ENCODE assay signal across 14 cellular contexts in the genomic region with DNA sequence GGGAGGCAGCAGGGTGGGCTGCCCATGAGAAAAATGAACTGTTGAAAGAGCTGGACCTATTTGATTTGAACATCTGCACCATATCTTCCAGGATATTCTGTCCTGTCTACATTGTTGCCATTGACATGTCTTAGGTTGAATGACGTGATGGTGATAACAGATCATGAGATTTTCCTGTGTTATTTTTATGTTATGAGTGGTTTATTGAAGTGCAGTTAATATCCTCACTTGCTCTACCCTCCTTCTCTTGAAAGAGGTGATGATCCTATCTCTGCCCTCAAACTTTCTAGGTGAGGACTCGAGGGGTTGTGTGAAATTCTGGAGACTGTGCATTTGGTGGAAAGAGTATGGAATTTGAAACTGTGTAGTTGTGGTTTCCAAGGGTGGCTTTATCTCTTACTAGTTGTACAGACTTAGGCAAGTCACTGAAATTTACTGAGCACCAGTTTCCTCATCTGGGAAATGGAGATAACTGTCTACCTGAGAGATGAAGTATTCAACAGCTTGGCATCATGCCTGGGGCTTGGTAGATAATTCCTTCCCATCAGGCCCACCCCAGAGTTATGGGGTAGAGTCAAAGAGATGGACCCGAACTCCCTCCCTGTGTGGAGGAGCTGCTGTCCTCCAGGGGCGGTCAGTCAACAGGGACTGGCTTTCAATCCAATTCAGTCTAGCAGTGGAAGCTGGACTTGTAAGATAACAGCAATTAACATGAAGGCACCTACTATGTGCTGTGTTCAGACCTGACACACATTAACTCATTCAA.
A peak's percentile ranks its signal among the peaks of the same experiment; 100 is the strongest.
DNase-seq lines count a peak whose midpoint lies in the region; ATAC-seq, FAIRE-seq and TF ChIP-seq lines count a peak whose summit lies in the region.
"Had no signal": no experiment of that assay in that cellular context is flagged by ENCODE, and none has a peak within 500 bp of the region (broad histone marks: within the 10 kb centered on the region; RNA-seq: fewer than 3 reads in every experiment).

No MANE protein-coding gene starts in this region.

- no peak for FAIRE-seq in kidney (lab: Jason Lieb, UNC)
- no peak for FAIRE-seq in HTR-8/SVneo (lab: Jason Lieb, UNC)

- H3K9ac ChIP-seq in kidney (ENCODE audit: low read length in 2 of 2) = no peak overlapping the region

- H3K36me3 ChIP-seq in ACC112 (ENCODE audit: insufficient read depth, low read length) = no peaks in the 10 kb centered on the region
- H3K36me3 ChIP-seq in Peyer's patch = no peaks in the 10 kb centered on the region
- no peaks in the 10 kb centered on the region for H3K36me3 ChIP-seq in kidney (ENCODE audit: control insufficient read depth in 1 of 2, insufficient read depth in 2 of 2, low read length in 2 of 2)
- no peaks in the 10 kb centered on the region for H3K36me3 ChIP-seq in prostate gland
- H3K36me3 ChIP-seq: right atrium auricular region, uterus, WERI-Rb-1 had no signal

- H3K27me3 ChIP-seq in ACC112 (ENCODE audit: insufficient read depth, low read length) = no peaks in the 10 kb centered on the region
- no peaks in the 10 kb centered on the region for H3K27me3 ChIP-seq in Peyer's patch
- H3K27me3 ChIP-seq in prostate gland (replicated peaks; ENCODE audit: insufficient read depth) = no peaks in the 10 kb centered on the region
- H3K27me3 ChIP-seq: right atrium auricular region, uterus had no signal

- H3K79me2 ChIP-seq in ACC112 (ENCODE audit: control insufficient read depth, insufficient read depth, low read length, unreplicated experiment) = no peaks in the 10 kb centered on the region

- 90% methylated on average over 4 of the region's 4 CpGs for WGBS in prostate gland

- intact Hi-C loops in kidney (cut with DNase I) (no loop called here), prostate gland (cut with DNase I) (no loop called here)

- H3K4me3 ChIP-seq in ACC112 (ENCODE audit: low read depth, low read length) (no peak overlapping the region), Peyer's patch (no peak overlapping the region), kidney (ENCODE audit: low read length in 2 of 2) (no peak overlapping the region), prostate gland (no peak overlapping the region)
- H3K4me3 ChIP-seq: right atrium auricular region, uterus had no signal

- in situ Hi-C loops in GM13977 (cut with MboI; ENCODE audit: low pct_unique_long_range_greater_than_20kb, low sequenced_read_pairs, unreplicated experiment) = no loop called here

- H3K9me3 ChIP-seq in Peyer's patch (no peaks in the 10 kb centered on the region), kidney (ENCODE audit: control insufficient read depth in 1 of 2, low read length in 2 of 2) (no peaks in the 10 kb centered on the region), prostate gland (no peaks in the 10 kb centered on the region)
- H3K9me3 ChIP-seq: right atrium auricular region, uterus had no signal

- ATAC-seq in GM18870 (IDR thresholded peaks at IDR 0.05; ENCODE audit: unreplicated experiment) = peak; percentile 14
- no peak for ATAC-seq in GM21723 (IDR thresholded peaks at IDR 0.05; ENCODE audit: unreplicated experiment)

- no peak for TF ChIP-seq CTCF in Peyer's patch (IDR thresholded peaks at IDR 0.05)
- no peak for TF ChIP-seq CTCF in kidney (IDR thresholded peaks at IDR 0.05; ENCODE audit: borderline replicate concordance, extremely low read depth, insufficient read depth)
- TF ChIP-seq CTCF in GM13977 (IDR thresholded peaks at IDR 0.05; ENCODE audit: extremely low read depth, insufficient read depth, missing control alignments) = no peak
- no peak for TF ChIP-seq CTCF in prostate gland (IDR thresholded peaks at IDR 0.05)

- H3K4me1 ChIP-seq in ACC112 (ENCODE audit: control insufficient read depth, insufficient read depth, low read length, unreplicated experiment) = peaks cover 26% of the 10 kb centered on the region
- peaks cover 0 to 14% (median 0%) of the 10 kb centered on the region in 4 donors for H3K4me1 ChIP-seq in Peyer's patch
- peaks cover 2 to 9% of the 10 kb centered on the region in 2 donors for H3K4me1 ChIP-seq in kidney (ENCODE audit: control insufficient read depth in 1 of 2, insufficient read depth in 1 of 2, low read depth in 1 of 2, low read length in 2 of 2)
- no peaks in the 10 kb centered on the region for H3K4me1 ChIP-seq in prostate gland (replicated peaks)

- H3K27ac ChIP-seq in ACC112 (ENCODE audit: low read depth, low read length) (peak overlapping the region; percentile 9; the same call in 1 of the 2 replicates), Peyer's patch (peak overlapping the region in 3 of 4 donors; percentile 23 to 47 (median 40)), kidney (ENCODE audit: low read depth in 2 of 2, low read length in 2 of 2) (peak overlapping the region; percentile 26 to 81), prostate gland (no peak overlapping the region)
- H3K27ac ChIP-seq: right atrium auricular region, WERI-Rb-1 had no signal

- TF ChIP-seq POLR2A in Peyer's patch (IDR thresholded peaks at IDR 0.05) (no peak), prostate gland (IDR thresholded peaks at IDR 0.05) (no peak)

- H2AFZ ChIP-seq in ACC112 (ENCODE audit: low read length, unreplicated experiment) = no peak overlapping the region

- DNase-seq in Peyer's patch (no peak), kidney (no peak), HTR-8/SVneo (ENCODE audit: insufficient read length, low spot score) (no peak), GM13977 (ENCODE audit: low spot score) (no peak), prostate gland (ENCODE audit: low spot score) (no peak)
- DNase-seq: activated T-cell treated with anti-CD3 and anti-CD28 coated beads, Interleukin-2, amount 50 U/mL, for 48 hours; H9; NCI-H2171; WERI-Rb-1 had no signal

Comparison
In these comparisons a context has a peak if more than half of its experiments do, and no peak if none do; other contexts are left out.
1. H3K27ac ChIP-seq: peak in ACC112 (single experiment), Peyer's patch (3 of 4) and kidney (2 of 2); none in prostate gland (0 of 2).